Comparison of ENCODE assay signal across 22 cellular contexts in the genomic region with DNA sequence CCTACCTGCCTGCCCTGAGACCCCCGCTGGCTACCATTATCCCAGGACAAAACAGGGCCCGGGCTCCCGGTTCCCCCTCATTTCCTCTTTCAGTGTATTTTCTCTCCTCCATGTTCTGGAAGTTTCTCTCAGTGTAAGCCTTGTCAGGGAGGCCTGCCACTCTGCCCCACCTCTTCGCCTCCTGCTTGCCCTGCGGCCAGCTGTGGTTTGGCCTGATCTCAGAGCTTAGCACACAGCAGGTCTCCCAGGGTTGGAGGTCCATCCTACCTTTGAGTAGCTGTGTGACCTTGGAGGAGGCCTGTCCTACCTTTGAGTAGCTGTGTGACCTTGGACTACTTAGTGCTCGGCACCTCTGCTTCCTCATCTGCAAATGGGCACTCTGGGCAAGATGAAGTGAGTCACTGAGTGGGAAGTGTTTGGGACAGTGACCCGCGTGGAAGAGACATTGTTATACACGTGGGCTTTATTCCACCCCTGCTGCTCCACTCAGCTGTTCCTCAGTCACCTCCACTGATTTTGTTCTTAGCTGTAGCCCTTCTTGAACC.
DNase-seq lines count a peak whose midpoint lies in the region; ATAC-seq, FAIRE-seq and TF ChIP-seq lines count a peak whose summit lies in the region.
"Had no signal": no experiment of that assay in that cellular context is flagged by ENCODE, and none has a peak within 500 bp of the region (broad histone marks: within the 10 kb centered on the region; RNA-seq: fewer than 3 reads in every experiment).

No MANE protein-coding gene starts in this region.

- POLR2A ChIA-PET in MCF 10A (lab: Yijun Ruan, JAX) (interaction anchor here (0.5 to 2.0 kb wide), 6 partner anchors 26 to 213 kb away, joined by 3 to 6 read pairs (median 4); a partner anchor contains a TSS), H1 (lab: Charles Lee; ENCODE audit: partially characterized antibody) (interaction anchor here (0.7 to 1.4 kb wide), 2 partner anchors 12 to 48 kb away, joined by 3 to 4 read pairs; no protein-coding TSS in a partner anchor)

- H4K8ac ChIP-seq in H1 (ENCODE audit: extremely low read depth, insufficient read depth, low read length) = no peak overlapping the region
- H4K8ac ChIP-seq in neuronal stem cell (ENCODE audit: low read depth, low read length) = no peak overlapping the region

- H3K36me3 ChIP-seq in mammary epithelial cell (ENCODE audit: insufficient read depth, low read length) (no peaks in the 10 kb centered on the region), H1 (ENCODE audit: control insufficient read depth in 2 of 4, insufficient read depth in 4 of 4, low read length in 3 of 4) (no peaks in the 10 kb centered on the region), neuronal stem cell (replicated peaks in 1 of 2; ENCODE audit: control insufficient read depth in 2 of 2, insufficient read depth in 2 of 2, low read length in 2 of 2) (no peaks in the 10 kb centered on the region), aorta (ENCODE audit: control insufficient read depth in 1 of 2, insufficient read depth in 2 of 2, low read length in 1 of 2) (no peaks in the 10 kb centered on the region)
- H3K36me3 ChIP-seq: esophagus muscularis mucosa, transverse colon had no signal

- DNase-seq in MCF 10A (ENCODE audit: unreplicated experiment) (no peak), mammary epithelial cell (no peak), H1 (ENCODE audit: low read depth in 1 of 2, low spot score in 2 of 2) (no peak), neuronal stem cell (ENCODE audit: low spot score) (no peak), aorta (no peak), GM19239 (ENCODE audit: insufficient read length, low spot score) (no peak)
- DNase-seq: 8988T; central memory CD4-positive, alpha-beta T cell; left cardiac atrium; NCI-H1694 treated with DMSO at 0.1 percent for 48 hours; NCI-H2227 treated with DMSO at 0.1 percent for 48 hours; nucleus accumbens; stimulated activated naive CD4-positive, alpha-beta T cell; T1000; transverse colon had no signal

- H3K23me2 ChIP-seq in H1 (ENCODE audit: low read depth, low read length) = no peaks in the 10 kb centered on the region

- H3K4ac ChIP-seq in H1 (replicated peaks; ENCODE audit: insufficient read length, low read depth, low read length) = no peak overlapping the region
- no peak overlapping the region for H3K4ac ChIP-seq in neuronal stem cell (ENCODE audit: low read length)

- H2BK120ac ChIP-seq in H1 (replicated peaks; ENCODE audit: low read depth, low read length) (no peak overlapping the region), neuronal stem cell (ENCODE audit: low read depth, low read length) (no peak overlapping the region)

- intact Hi-C loops in MCF 10A (cut with micrococcal nuclease) = no loop called here
- intact Hi-C loops in mammary epithelial cell (cut with micrococcal nuclease) = no loop called here
- intact Hi-C loops in aorta (cut with DNase I) = no loop called here

- no peak overlapping the region for H3K9ac ChIP-seq in mammary epithelial cell (ENCODE audit: insufficient read depth, low read length)
- no peak overlapping the region for H3K9ac ChIP-seq in H1 (replicated peaks in 1 of 4; ENCODE audit: extremely low read depth in 1 of 4, low read depth in 3 of 4, low read length in 3 of 4)
- no peak overlapping the region for H3K9ac ChIP-seq in neuronal stem cell (ENCODE audit: low read depth, low read length, poor library complexity)

- H3K9me3 ChIP-seq in mammary epithelial cell (replicated peaks; ENCODE audit: insufficient read depth, low read length) = no peaks in the 10 kb centered on the region
- no peaks in the 10 kb centered on the region for H3K9me3 ChIP-seq in H1 (ENCODE audit: insufficient read depth in 2 of 2, low read depth in 1 of 2, low read length in 1 of 2)
- no peaks in the 10 kb centered on the region for H3K9me3 ChIP-seq in neuronal stem cell (replicated peaks in 1 of 2; ENCODE audit: control insufficient read depth in 2 of 2, insufficient read depth in 1 of 2, low read depth in 1 of 2, low read length in 2 of 2)
- no peaks in the 10 kb centered on the region for H3K9me3 ChIP-seq in aorta (ENCODE audit: control insufficient read depth, low read length)
- H3K9me3 ChIP-seq: esophagus muscularis mucosa, transverse colon had no signal

- H3K23ac ChIP-seq in H1 (ENCODE audit: insufficient read length) (no peak overlapping the region), neuronal stem cell (ENCODE audit: low read depth, low read length, poor library complexity) (no peak overlapping the region)

- H2BK5ac ChIP-seq in H1 (ENCODE audit: low read depth, low read length) = peak overlapping the region; percentile 12
- no peak overlapping the region for H2BK5ac ChIP-seq in neuronal stem cell (ENCODE audit: low read length)

- peak overlapping the region; percentile 97 for H3K27ac Mint-ChIP-seq in MCF 10A (ENCODE audit: low read depth, unreplicated experiment)
- H3K27ac Mint-ChIP-seq: GM23338 had no signal

- TF ChIP-seq EP300 in H1 (IDR thresholded peaks at IDR 0.05; ENCODE audit: borderline replicate concordance in 1 of 2, low read depth in 2 of 2, low read length in 2 of 2) = no peak

- H3K79me1 ChIP-seq in H1 (ENCODE audit: low read depth, low read length) (no peaks in the 10 kb centered on the region), neuronal stem cell (ENCODE audit: low read depth, low read length) (no peaks in the 10 kb centered on the region)

- H3K4me1 ChIP-seq in mammary epithelial cell (ENCODE audit: insufficient read depth, low read length) (peaks cover 36% of the 10 kb centered on the region), H1 (replicated peaks in 1 of 4; ENCODE audit: control insufficient read depth in 3 of 4, insufficient read depth in 4 of 4, low read length in 3 of 4) (peaks cover 0 to 9% (median 3%) of the 10 kb centered on the region in 4 experiments; a peak in 5 of 7 replicates), neuronal stem cell (ENCODE audit: control insufficient read depth in 2 of 2, insufficient read depth in 1 of 2, low read depth in 1 of 2, low read length in 2 of 2) (peaks cover 13 to 17% of the 10 kb centered on the region in 2 donors), aorta (ENCODE audit: control insufficient read depth in 1 of 2, insufficient read depth in 2 of 2, low read length in 2 of 2) (no peaks in the 10 kb centered on the region)

- H3K27me3 Mint-ChIP-seq in MCF 10A (ENCODE audit: insufficient read depth, unreplicated experiment) = no peaks in the 10 kb centered on the region

- 0 out of 2 replicates have a peak overlapping the region, but pooled peaks have one; percentile 6 for H3K18ac ChIP-seq in H1 (ENCODE audit: extremely low read depth, low read length)
- peak overlapping the region; percentile 90 for H3K18ac ChIP-seq in neuronal stem cell (ENCODE audit: low read length)

- CTCF ChIA-PET in MCF 10A (lab: Yijun Ruan, JAX) (interaction anchor here (0.6 to 1.4 kb wide), 2 partner anchors 8 to 215 kb away, joined by 4 to 5 read pairs; no protein-coding TSS in a partner anchor), mammary epithelial cell (lab: Charles Lee; ENCODE audit: low non-redundant PET) (no interaction called here), H1 (lab: Charles Lee; ENCODE audit: partially characterized antibody) (interaction anchor here (0.5 to 0.8 kb wide), 2 partner anchors 14 to 59 kb away, joined by 3 to 4 read pairs; no protein-coding TSS in a partner anchor)

- no peak for TF ChIP-seq POLR2A in H1 (IDR thresholded peaks at IDR 0.05; ENCODE audit: control extremely low read depth in 1 of 2, low read depth in 2 of 2, low read length in 2 of 2)

- peak; percentile 26 for ATAC-seq in aorta (ENCODE audit: low FRiP score)
- ATAC-seq in HG03442 (IDR thresholded peaks at IDR 0.05; ENCODE audit: unreplicated experiment) = no peak
- ATAC-seq in HG03097 (IDR thresholded peaks at IDR 0.05; ENCODE audit: low FRiP score, unreplicated experiment) = no peak
- ATAC-seq: GM23338, left cardiac atrium, Panc1 had no signal

- 91% methylated on average over 8 of the region's 9 CpGs for WGBS in mammary epithelial cell (ENCODE audit: low coverage, missing lambda C conversion rate)
- WGBS in H1 (ENCODE audit: extremely low coverage in 1 of 2, insufficient coverage in 1 of 2, insufficient read length in 1 of 2, insufficient replicate concordance in 2 of 2, low coverage in 1 of 2, low lambda C conversion rate in 2 of 2, missing lambda C conversion rate in 1 of 2), 2 experiments = 73% methylated on average over 9 of the region's 9 CpGs; no CpG with 5 or more reads in 1 of the 2 experiments
- WGBS in neuronal stem cell (ENCODE audit: extremely low coverage in 2 of 2, insufficient read length in 2 of 2, insufficient replicate concordance in 1 of 2), 2 donors = no CpG with 5 or more reads among the region's 9 CpGs
- 94% methylated on average over 9 of the region's 9 CpGs for WGBS in aorta, 2 donors

- H2BK15ac ChIP-seq in H1 (ENCODE audit: low read length) (0 out of 2 replicates have a peak overlapping the region, but pooled peaks have one; percentile 6), neuronal stem cell (ENCODE audit: low read length) (peak overlapping the region; percentile 49)

- peaks cover 6% of the 10 kb centered on the region for H3K9me3 Mint-ChIP-seq in MCF 10A (ENCODE audit: unreplicated experiment)

- H4K91ac ChIP-seq in H1 (replicated peaks; ENCODE audit: insufficient read length, low read length) = peak overlapping the region; percentile 48
- H4K91ac ChIP-seq in neuronal stem cell (ENCODE audit: low read depth, low read length, poor library complexity) = no peak overlapping the region

- H2AK5ac ChIP-seq in H1 (ENCODE audit: low read depth, low read length) (peak overlapping the region; percentile 89; the same call in 1 of the 2 replicates), neuronal stem cell (ENCODE audit: low read depth, low read length) (peak overlapping the region; percentile 48)

- H2BK12ac ChIP-seq in H1 (ENCODE audit: low read depth, low read length) (peak overlapping the region; percentile 32; the same call in 1 of the 2 replicates), neuronal stem cell (ENCODE audit: low read length) (peak overlapping the region; percentile 12)

- H3K79me2 ChIP-seq in mammary epithelial cell (ENCODE audit: insufficient read depth, low read length) (no peaks in the 10 kb centered on the region), H1 (ENCODE audit: control insufficient read depth in 1 of 2, insufficient read depth in 2 of 2, low read length in 2 of 2) (no peaks in the 10 kb centered on the region)

- FAIRE-seq in H1 (lab: Jason Lieb, UNC) (no peak), GM19239 (lab: Jason Lieb, UNC) (no peak)
- FAIRE-seq: D721Med had no signal

- no peaks in the 10 kb centered on the region for H3K27me3 ChIP-seq in mammary epithelial cell (ENCODE audit: insufficient read depth, low read length)
- H3K27me3 ChIP-seq in H1 (replicated peaks in 1 of 4; ENCODE audit: control insufficient read depth in 3 of 4, extremely low read depth in 1 of 4, insufficient read depth in 3 of 4, low read length in 3 of 4) = no peaks in the 10 kb centered on the region; a peak in 1 of 7 replicates
- no peaks in the 10 kb centered on the region for H3K27me3 ChIP-seq in neuronal stem cell (ENCODE audit: control insufficient read depth in 3 of 3, insufficient read depth in 3 of 3, low read depth in 1 of 3, low read length in 3 of 3)
- H3K27me3 ChIP-seq in aorta (ENCODE audit: control insufficient read depth in 1 of 2, insufficient read depth in 2 of 2, low read length in 1 of 2) = no peaks in the 10 kb centered on the region
- H3K27me3 ChIP-seq: esophagus muscularis mucosa, transverse colon had no signal

- H3K27ac ChIP-seq in mammary epithelial cell (ENCODE audit: insufficient read depth, low read depth, low read length) = no peak overlapping the region
- no peak overlapping the region for H3K27ac ChIP-seq in H1 (ENCODE audit: low read depth, low read length)
- H3K27ac ChIP-seq in neuronal stem cell (replicated peaks; ENCODE audit: low read length) = no peak overlapping the region
- no peak overlapping the region for H3K27ac ChIP-seq in aorta (ENCODE audit: low read depth in 1 of 2, low read length in 2 of 2)
- H3K27ac ChIP-seq: esophagus muscularis mucosa, SK-N-MC, transverse colon had no signal

- peaks cover 6% of the 10 kb centered on the region for H3K36me3 Mint-ChIP-seq in MCF 10A (ENCODE audit: insufficient read depth, unreplicated experiment)

- H3K14ac ChIP-seq in H1 (ENCODE audit: insufficient read length) (no peak overlapping the region), neuronal stem cell (ENCODE audit: low read length) (no peak overlapping the region)

- no peak overlapping the region for H3K4me3 ChIP-seq in mammary epithelial cell (replicated peaks in 1 of 3; ENCODE audit: insufficient read depth in 1 of 3, low read depth in 2 of 3, low read length in 3 of 3)
- H3K4me3 ChIP-seq in H1 (ENCODE audit: extremely low read depth in 1 of 4, insufficient read depth in 2 of 4, low read depth in 3 of 4, low read length in 4 of 4) = no peak overlapping the region
- no peak overlapping the region for H3K4me3 ChIP-seq in neuronal stem cell (ENCODE audit: low read length in 2 of 2)
- no peak overlapping the region for H3K4me3 ChIP-seq in aorta (ENCODE audit: low read length in 2 of 2)
- H3K4me3 ChIP-seq: esophagus muscularis mucosa, GM23338, SK-N-MC, transverse colon had no signal

- in situ Hi-C loops in mammary epithelial cell (cut with MboI; ENCODE audit: low sequenced_read_pairs in 2 of 2) = no loop called here

- H3K4me1 Mint-ChIP-seq in MCF 10A (ENCODE audit: insufficient read depth, unreplicated experiment) = peaks cover 49% of the 10 kb centered on the region

- TF ChIP-seq RAD21 in H1 (IDR thresholded peaks at IDR 0.05 in 1 of 2, conservative IDR thresholded peaks at IDR 0.05 in 1 of 2; ENCODE audit: low read depth in 2 of 2, low read length in 2 of 2) = no peak

- BruUV-seq in MCF 10A (replicated peaks; lab: Mats Ljungman, UMichigan) = no TSS peak
- no TSS peak for BruUV-seq in mammary epithelial cell (replicated peaks; lab: Mats Ljungman, UMichigan)

- H2AFZ ChIP-seq in mammary epithelial cell (ENCODE audit: low read depth, low read length) (no peak overlapping the region), H1 (ENCODE audit: low read length) (no peak overlapping the region), neuronal stem cell (ENCODE audit: low read length) (no peak overlapping the region)
- H2AFZ ChIP-seq: GM23338 had no signal

- TF ChIP-seq CTCF in MCF 10A (IDR thresholded peaks at IDR 0.05; ENCODE audit: unreplicated experiment) (no peak), mammary epithelial cell (conservative IDR thresholded peaks at IDR 0.05 in 1 of 2, IDR thresholded peaks at IDR 0.05 in 1 of 2; ENCODE audit: extremely low read depth in 1 of 2, insufficient read depth in 1 of 2, low read depth in 1 of 2, low read length in 2 of 2) (no peak), H1 (IDR thresholded peaks at IDR 0.05; ENCODE audit: control extremely low read depth in 1 of 3, insufficient read depth in 1 of 3, low read depth in 1 of 3, low read length in 3 of 3) (no peak)

- H2BK20ac ChIP-seq in H1 (ENCODE audit: low read length) = no peak overlapping the region

- H3K4me2 ChIP-seq in mammary epithelial cell (ENCODE audit: insufficient read depth, low read depth, low read length) (no peak overlapping the region), H1 (ENCODE audit: insufficient read depth in 1 of 2, low read depth in 2 of 2, low read length in 2 of 2) (no peak overlapping the region), neuronal stem cell (ENCODE audit: insufficient read depth, low read length, poor library complexity, severe bottlenecking) (no peak overlapping the region)
- H3K4me2 ChIP-seq: GM23338 had no signal

- dilution Hi-C loops in mammary epithelial cell (cut with HindIII; ENCODE audit: low sequenced_read_pairs) = no loop called here

- H4K20me1 ChIP-seq in mammary epithelial cell (ENCODE audit: insufficient read depth, low read length) = no peaks in the 10 kb centered on the region
- H4K20me1 ChIP-seq in H1 (replicated peaks in 1 of 2; ENCODE audit: control insufficient read depth in 1 of 2, insufficient read depth in 2 of 2, low read length in 2 of 2) = no peaks in the 10 kb centered on the region

- no peak overlapping the region for H3K56ac ChIP-seq in H1 (replicated peaks; ENCODE audit: insufficient read length, low read depth, low read length)

- no peak overlapping the region for H3K4me3 Mint-ChIP-seq in MCF 10A (ENCODE audit: unreplicated experiment)
- H3K4me3 Mint-ChIP-seq: GM23338 had no signal

- no peak overlapping the region for H4K5ac ChIP-seq in H1 (ENCODE audit: insufficient read length, low read depth, low read length)
